In the genomic region with DNA sequence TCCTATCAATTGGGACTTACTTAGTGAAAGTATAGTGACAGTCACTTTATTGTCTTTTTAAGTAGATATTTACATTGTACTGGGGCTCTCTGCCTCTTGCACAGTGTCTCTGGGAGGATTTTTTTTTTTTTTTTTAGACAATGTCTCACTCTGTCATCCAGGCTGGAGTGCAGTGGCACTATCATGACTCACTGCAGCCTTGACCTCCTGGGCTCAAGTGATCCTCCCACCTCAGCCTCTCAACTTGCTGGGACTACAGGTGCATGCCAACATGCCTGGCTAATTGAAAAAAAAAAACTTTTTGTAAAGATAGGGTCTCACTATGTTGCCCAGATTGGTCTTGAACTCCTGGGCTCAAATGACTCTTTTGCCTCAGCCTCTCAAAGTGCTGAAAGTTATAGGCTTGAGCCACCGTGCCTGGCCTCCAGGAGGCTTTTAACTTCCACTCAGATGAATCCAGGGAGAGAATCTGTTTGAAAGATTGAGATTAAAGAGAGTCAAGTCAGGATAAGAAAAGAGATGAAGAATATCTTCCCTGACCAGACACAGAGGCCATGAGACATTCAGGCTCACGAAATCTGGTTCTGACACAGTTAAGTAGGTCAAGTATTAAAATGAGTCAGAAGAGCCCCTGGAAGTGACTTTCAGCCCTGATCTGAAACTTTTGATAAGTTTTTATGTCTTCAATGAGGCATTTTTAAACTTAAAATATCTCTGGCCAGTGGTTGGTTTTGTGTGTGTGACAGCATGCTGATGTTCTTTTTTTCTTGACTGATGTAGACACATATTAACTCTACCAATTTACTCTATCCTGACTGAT, we compare ENCODE assay signal across 1 cellular context.
TF ChIP-seq lines count a peak whose summit lies in the region.

No MANE protein-coding gene starts in this region.

TF ChIP-seq in WTC11, 78 proteins besides CTCF, POLR2A, EP300 and RAD21 (continued from another document):
- TF ChIP-seq, protein P1, sequence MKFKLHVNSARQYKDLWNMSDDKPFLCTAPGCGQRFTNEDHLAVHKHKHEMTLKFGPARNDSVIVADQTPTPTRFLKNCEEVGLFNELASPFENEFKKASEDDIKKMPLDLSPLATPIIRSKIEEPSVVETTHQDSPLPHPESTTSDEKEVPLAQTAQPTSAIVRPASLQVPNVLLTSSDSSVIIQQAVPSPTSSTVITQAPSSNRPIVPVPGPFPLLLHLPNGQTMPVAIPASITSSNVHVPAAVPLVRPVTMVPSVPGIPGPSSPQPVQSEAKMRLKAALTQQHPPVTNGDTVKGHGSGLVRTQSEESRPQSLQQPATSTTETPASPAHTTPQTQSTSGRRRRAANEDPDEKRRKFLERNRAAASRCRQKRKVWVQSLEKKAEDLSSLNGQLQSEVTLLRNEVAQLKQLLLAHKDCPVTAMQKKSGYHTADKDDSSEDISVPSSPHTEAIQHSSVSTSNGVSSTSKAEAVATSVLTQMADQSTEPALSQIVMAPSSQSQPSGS (CRISPR knock-in tag; IDR thresholded peaks at IDR 0.05; ENCODE audit: borderline replicate concordance, low read depth): no peak
- TF ChIP-seq NR3C1 (CRISPR knock-in tag; conservative IDR thresholded peaks at IDR 0.05; ENCODE audit: low read depth) (no peak), SMAD3 (CRISPR knock-in tag; IDR thresholded peaks at IDR 0.05; ENCODE audit: borderline replicate concordance) (no peak)
